Comparison of ENCODE assay signal across 12 cellular contexts in genomic region chrX:42093756-42094155, GRCh38.
DNase-seq lines count a peak whose midpoint lies in the region; ATAC-seq and TF ChIP-seq lines count a peak whose summit lies in the region.
"Had no signal": no experiment of that assay in that cellular context is flagged by ENCODE, and none has a peak within 500 bp of the region (broad histone marks: within the 10 kb centered on the region; RNA-seq: fewer than 3 reads in every experiment).

No MANE protein-coding gene starts in this region.

- peak overlapping the region; percentile 62 for H3K4me3 Mint-ChIP-seq in Caco-2 (ENCODE audit: unreplicated experiment)
- H3K4me3 Mint-ChIP-seq: activated naive CD4-positive, alpha-beta T cell treated with anti-CD3 and anti-CD28 coated beads, Interleukin-2, amount 50 U/mL, for 24 hours had no signal

- ATAC-seq in GM21447 (IDR thresholded peaks at IDR 0.05; ENCODE audit: unreplicated experiment) = no peak

- no peaks in the 10 kb centered on the region for H3K27me3 ChIP-seq in Caco-2 (replicated peaks; ENCODE audit: control insufficient read depth, insufficient read depth, low read length)
- H3K27me3 ChIP-seq: neutrophil had no signal

- intact Hi-C loops in Caco-2 (cut with micrococcal nuclease; ENCODE audit: unreplicated experiment) = loop anchor here (5.0 to 10.0 kb wide), 2 partner anchors 76 to 151 kb away; no protein-coding TSS in a partner anchor

- CTCF ChIA-PET in Caco-2 (lab: Charles Lee) = no interaction called here

- H3K4me3 ChIP-seq in Caco-2 (ENCODE audit: low read depth, low read length) = no peak overlapping the region

- TF ChIP-seq CTCF in Caco-2 (IDR thresholded peaks at IDR 0.05; ENCODE audit: insufficient read depth in 1 of 2, low read depth in 1 of 2, low read length in 1 of 2, severe bottlenecking in 1 of 2, unreplicated experiment in 1 of 2) = no peak

- no peaks in the 10 kb centered on the region for H3K36me3 ChIP-seq in Caco-2 (ENCODE audit: control insufficient read depth, insufficient read depth, low read length)
- H3K36me3 ChIP-seq: neutrophil had no signal

- peaks cover 9% of the 10 kb centered on the region for H3K36me3 Mint-ChIP-seq in Caco-2 (ENCODE audit: insufficient read depth, unreplicated experiment)
- H3K36me3 Mint-ChIP-seq: activated naive CD4-positive, alpha-beta T cell treated with anti-CD3 and anti-CD28 coated beads, Interleukin-2, amount 50 U/mL, for 24 hours had no signal

- POLR2A ChIA-PET in Caco-2 (lab: Charles Lee) = interaction anchor here (0.6 kb wide), 1 partner anchor 169 kb away, joined by 6 read pairs; no protein-coding TSS in a partner anchor

- H3K27ac Mint-ChIP-seq in Caco-2 (ENCODE audit: unreplicated experiment) = peak overlapping the region; percentile 92
- H3K27ac Mint-ChIP-seq: activated naive CD4-positive, alpha-beta T cell treated with anti-CD3 and anti-CD28 coated beads, Interleukin-2, amount 50 U/mL, for 24 hours had no signal

- H3K9me3 Mint-ChIP-seq in Caco-2 (ENCODE audit: unreplicated experiment) = no peaks in the 10 kb centered on the region
- H3K9me3 Mint-ChIP-seq: activated naive CD4-positive, alpha-beta T cell treated with anti-CD3 and anti-CD28 coated beads, Interleukin-2, amount 50 U/mL, for 24 hours had no signal

- H3K4me1 ChIP-seq in Caco-2 = peaks cover 48% of the 10 kb centered on the region

- BruUV-seq in Caco-2 (replicated peaks; lab: Mats Ljungman, UMichigan) = TSS peak; percentile 5

- peaks cover 31% of the 10 kb centered on the region for H3K4me1 Mint-ChIP-seq in Caco-2 (ENCODE audit: low read depth, unreplicated experiment)

- no peak for DNase-seq in Caco-2
- DNase-seq in GM19240 (ENCODE audit: insufficient read length, low spot score) = peak; percentile 16
- peak; percentile 30 for DNase-seq in NCI-H226
- DNase-seq in glomerular visceral epithelial cell (ENCODE audit: extremely low spot score) = peak; percentile 76
- no peak for DNase-seq in DMS114 treated with DMSO at 0.1 percent for 48 hours (lab: John Stamatoyannopoulos, UW; ENCODE audit: unreplicated experiment)
- no peak for DNase-seq in ureter (ENCODE audit: low spot score)
- DNase-seq in NCI-H524 (lab: John Stamatoyannopoulos, UW) = no peak
- DNase-seq: DMS79, NCI-H1436 treated with DMSO at 0.1 percent for 48 hours had no signal

- no peaks in the 10 kb centered on the region for H3K9me3 ChIP-seq in Caco-2
- H3K9me3 ChIP-seq: neutrophil had no signal

- no peaks in the 10 kb centered on the region for H3K27me3 Mint-ChIP-seq in Caco-2 (ENCODE audit: insufficient read depth, unreplicated experiment)
- H3K27me3 Mint-ChIP-seq: activated naive CD4-positive, alpha-beta T cell treated with anti-CD3 and anti-CD28 coated beads, Interleukin-2, amount 50 U/mL, for 24 hours had no signal

Comparison
In these comparisons a context has a peak if more than half of its experiments do, and no peak if none do; other contexts are left out.
1. DNase-seq: peak in GM19240 (single experiment), NCI-H226 (single experiment) and glomerular visceral epithelial cell (single experiment); none in Caco-2 (0 of 2), DMS114 treated with DMSO at 0.1 percent for 48 hours (single experiment), ureter (single experiment) and NCI-H524 (0 of 2).